In genomic region chr13:110412132-110412912, GRCh38 we compare ENCODE assay signal across 8 cellular contexts.
DNase-seq lines count a peak whose midpoint lies in the region; ATAC-seq, FAIRE-seq and TF ChIP-seq lines count a peak whose summit lies in the region.

No MANE protein-coding gene starts in this region.

- H3K4me3 ChIP-seq in AG04450 (ENCODE audit: low read depth, low read length) (no peak overlapping the region), liver (ENCODE audit: low read depth in 1 of 3, low read length in 3 of 3) (no peak overlapping the region)

- TF ChIP-seq RAD21 in liver (IDR thresholded peaks at IDR 0.05), result peak; percentile 92 to 97

- 37% methylated on average over 16 of the region's 16 CpGs for WGBS in liver

- H3K9ac ChIP-seq in liver (ENCODE audit: low read depth in 1 of 2, low read length in 2 of 2), result no peak overlapping the region

- H3K27me3 ChIP-seq in AG04450 (ENCODE audit: control insufficient read depth, insufficient read depth, low read length) (no peaks in the 10 kb centered on the region), liver (ENCODE audit: control insufficient read depth in 4 of 4, insufficient read depth in 4 of 4, low read length in 3 of 4) (no peaks in the 10 kb centered on the region)

- H3K4me1 ChIP-seq in liver (ENCODE audit: control insufficient read depth in 4 of 4, insufficient read depth in 4 of 4, low read length in 3 of 4), result peaks cover 0 to 7% (median under 1%) of the 10 kb centered on the region in 4 donors

- DNase-seq in AG04450 (ENCODE audit: low read depth, low spot score) (peak; percentile 98), GM18507 (ENCODE audit: extremely low spot score, insufficient read length, low read depth) (peak; percentile 71), NCI-H2081 (lab: John Stamatoyannopoulos, UW) (peak; percentile 64 to 67), dermis blood vessel endothelial cell (peak; percentile 97)
- DNase-seq in activated CD4-positive, alpha-beta T cell treated with anti-CD3 and anti-CD28 coated beads for 4 hours, result peak; percentile 45 to 56
- peak; percentile 66 for DNase-seq in stimulated activated CD4-positive, alpha-beta T cell treated with anti-CD3 and anti-CD28 coated beads, Interleukin-4, amount 100 ng/mL, for 24 hours

- CTCF ChIA-PET in AG04450 (lab: Charles Lee), result interaction anchor here (0.6 to 2.1 kb wide), 24 partner anchors 8 to 221 kb away, joined by 3 to 15 read pairs (median 4); no protein-coding TSS in a partner anchor

- no peaks in the 10 kb centered on the region; the same call in 1 of the 2 replicates for H3K9me3 ChIP-seq in AG04450 (ENCODE audit: control insufficient read depth, insufficient read depth, low read length)
- no peaks in the 10 kb centered on the region for H3K9me3 ChIP-seq in liver (ENCODE audit: control insufficient read depth in 4 of 4, low read length in 3 of 4)

- no peaks in the 10 kb centered on the region for H3K36me3 ChIP-seq in liver (ENCODE audit: control insufficient read depth in 4 of 4, insufficient read depth in 3 of 4, low read depth in 1 of 4, low read length in 3 of 4)

- ATAC-seq in HG02973 (IDR thresholded peaks at IDR 0.05; ENCODE audit: unreplicated experiment), result peak; percentile 85

- peak; percentile 96 for FAIRE-seq in GM18507 (lab: Jason Lieb, UNC)

- TF ChIP-seq CTCF in AG04450 (IDR thresholded peaks at IDR 0.05; ENCODE audit: low read depth, low read length) (peak; percentile 97), liver (IDR thresholded peaks at IDR 0.05; ENCODE audit: low read depth, low read length, missing input control) (peak; percentile 94)

- peak overlapping the region; percentile 61 for H3K27ac ChIP-seq in AG04450 (ENCODE audit: low read depth, low read length)
- peak overlapping the region; percentile 63 to 72 for H3K27ac ChIP-seq in liver (ENCODE audit: low read depth in 1 of 2, low read length in 2 of 2)

- POLR2A ChIA-PET in AG04450 (lab: Yijun Ruan, JAX), result interaction anchor here (0.5 to 2.0 kb wide), 12 partner anchors 8 to 166 kb away, joined by 3 to 11 read pairs (median 4); partner anchors contain the start of genes COL4A1 and COL4A2

TF ChIP-seq in liver, 16 proteins besides CTCF, POLR2A, EP300 and RAD21:
- TF ChIP-seq RXRA (IDR thresholded peaks at IDR 0.05) (peak; percentile 39 to 75), TAF1 (conservative IDR thresholded peaks at IDR 0.05) (no peak), FOXA1 (IDR thresholded peaks at IDR 0.05) (no peak), GABPA (IDR thresholded peaks at IDR 0.05 in 1 of 2, conservative IDR thresholded peaks at IDR 0.05 in 1 of 2) (peak in 1 of 2 donors; percentile 67), YY1 (IDR thresholded peaks at IDR 0.05) (peak; percentile 59), JUND (IDR thresholded peaks at IDR 0.05) (peak; percentile 97 to 99), EGR1 (IDR thresholded peaks at IDR 0.05; ENCODE audit: low read depth in 2 of 2) (peak in 1 of 2 donors; percentile 18), MAX (IDR thresholded peaks at IDR 0.05) (no peak), NR2F2 (IDR thresholded peaks at IDR 0.05) (peak; percentile 74), REST (IDR thresholded peaks at IDR 0.05) (peak; percentile 16), SP1 (IDR thresholded peaks at IDR 0.05) (peak; percentile 70), HNF4A (conservative IDR thresholded peaks at IDR 0.05) (peak; percentile 15 to 50), ZBTB33 (IDR thresholded peaks at IDR 0.05) (no peak), ATF3 (IDR thresholded peaks at IDR 0.05) (peak; percentile 83), HNF4G (IDR thresholded peaks at IDR 0.05) (peak; percentile 18), FOXA2 (IDR thresholded peaks at IDR 0.05) (no peak)
TF ChIP-seq in liver: peak in this region for 11.
